1 cellular context compared by ENCODE assay signal in genomic region chr20:63738687-63739128, GRCh38.
TF ChIP-seq lines count a peak whose summit lies in the region.

No MANE protein-coding gene starts in this region.

TF ChIP-seq in HepG2, 621 proteins besides CTCF, POLR2A, EP300 and RAD21 (continued from another document and continues in another):
- TF ChIP-seq KAT7 (CRISPR knock-in tag; IDR thresholded peaks at IDR 0.05; ENCODE audit: borderline replicate concordance) (0 out of 2 replicates have a peak, but pooled peaks have one; percentile 3), ZFP82 (CRISPR knock-in tag; IDR thresholded peaks at IDR 0.05; ENCODE audit: borderline replicate concordance) (no peak), NFIC (IDR thresholded peaks at IDR 0.05; ENCODE audit: low read length) (no peak), PRPF4 (IDR thresholded peaks at IDR 0.05; ENCODE audit: low read depth, low read length, poor library complexity, severe bottlenecking) (no peak), ZNF414 (CRISPR knock-in tag; IDR thresholded peaks at IDR 0.05) (peak; percentile 60; the same call in 1 of the 2 replicates), ZNF775 (CRISPR knock-in tag; IDR thresholded peaks at IDR 0.05; ENCODE audit: borderline replicate concordance) (no peak), LRRFIP1 (CRISPR knock-in tag; conservative IDR thresholded peaks at IDR 0.05) (no peak), SNAI1 (CRISPR knock-in tag; IDR thresholded peaks at IDR 0.05; ENCODE audit: borderline replicate concordance) (peak; percentile 88; the same call in 1 of the 2 replicates), ZFP36L2 (CRISPR knock-in tag; IDR thresholded peaks at IDR 0.05) (no peak), NFE2L1 (CRISPR knock-in tag; IDR thresholded peaks at IDR 0.05; ENCODE audit: borderline replicate concordance) (0 out of 2 replicates have a peak, but pooled peaks have one; percentile 9), ISL2 (CRISPR knock-in tag; IDR thresholded peaks at IDR 0.05) (no peak), PHF8 (CRISPR knock-in tag; IDR thresholded peaks at IDR 0.05) (peak; percentile 7; the same call in 1 of the 2 replicates), ATF3 (CRISPR knock-in tag; IDR thresholded peaks at IDR 0.05) (0 out of 2 replicates have a peak, but pooled peaks have one; percentile 10), MZF1 (CRISPR knock-in tag; IDR thresholded peaks at IDR 0.05; ENCODE audit: borderline replicate concordance) (no peak), CHD4 (IDR thresholded peaks at IDR 0.05; ENCODE audit: borderline replicate concordance, low read length) (no peak), ZNF790 (CRISPR knock-in tag; IDR thresholded peaks at IDR 0.05; ENCODE audit: borderline replicate concordance) (peak; percentile 92; the same call in 1 of the 2 replicates), NR2F2 (IDR thresholded peaks at IDR 0.05; ENCODE audit: borderline replicate concordance, low read depth) (no peak), SMAD3 (CRISPR knock-in tag; IDR thresholded peaks at IDR 0.05) (no peak), CREBL2 (CRISPR knock-in tag; IDR thresholded peaks at IDR 0.05; ENCODE audit: borderline replicate concordance) (0 out of 2 replicates have a peak, but pooled peaks have one; percentile 11), HNF4G (IDR thresholded peaks at IDR 0.05; ENCODE audit: borderline replicate concordance, low read depth, low read length) (no peak), HNF4G (CRISPR knock-in tag; IDR thresholded peaks at IDR 0.05; ENCODE audit: borderline replicate concordance, low read depth) (no peak), ZNF607 (CRISPR knock-in tag; IDR thresholded peaks at IDR 0.05; ENCODE audit: borderline replicate concordance) (no peak; the same call in 1 of the 2 replicates), GLMP (CRISPR knock-in tag; IDR thresholded peaks at IDR 0.05; ENCODE audit: borderline replicate concordance) (no peak), RELA (CRISPR knock-in tag; IDR thresholded peaks at IDR 0.05) (no peak), CHCHD3 (CRISPR knock-in tag; IDR thresholded peaks at IDR 0.05) (no peak), WIZ (CRISPR knock-in tag; IDR thresholded peaks at IDR 0.05) (no peak), PRDM10 (CRISPR knock-in tag; IDR thresholded peaks at IDR 0.05; ENCODE audit: low read depth) (0 out of 2 replicates have a peak, but pooled peaks have one; percentile 17), ZFP37 (CRISPR knock-in tag; IDR thresholded peaks at IDR 0.05; ENCODE audit: borderline replicate concordance) (peak; percentile 40; the same call in 1 of the 2 replicates), ARID2 (CRISPR knock-in tag; IDR thresholded peaks at IDR 0.05; ENCODE audit: borderline replicate concordance) (no peak), ATF4 (CRISPR knock-in tag; IDR thresholded peaks at IDR 0.05) (no peak), SNAPC5 (CRISPR knock-in tag; IDR thresholded peaks at IDR 0.05; ENCODE audit: borderline replicate concordance) (0 out of 2 replicates have a peak, but pooled peaks have one; percentile 28), ZNF446 (CRISPR knock-in tag; IDR thresholded peaks at IDR 0.05) (peak; percentile 73; the same call in 1 of the 2 replicates), ZNF546 (CRISPR knock-in tag; conservative IDR thresholded peaks at IDR 0.05) (0 out of 2 replicates have a peak, but pooled peaks have one; percentile 5), NFIB (CRISPR knock-in tag; IDR thresholded peaks at IDR 0.05; ENCODE audit: borderline replicate concordance) (0 out of 2 replicates have a peak, but pooled peaks have one; percentile 86), CENPX (CRISPR knock-in tag; IDR thresholded peaks at IDR 0.05) (no peak), ZBTB44 (CRISPR knock-in tag; IDR thresholded peaks at IDR 0.05) (no peak), ZNF350 (CRISPR knock-in tag; IDR thresholded peaks at IDR 0.05; ENCODE audit: borderline replicate concordance, low read depth) (no peak; the same call in 1 of the 2 replicates), THAP11 (CRISPR knock-in tag; IDR thresholded peaks at IDR 0.05) (no peak), YY1 (IDR thresholded peaks at IDR 0.05; ENCODE audit: insufficient read depth, insufficient replicate concordance, low read depth, low read length) (no peak), EHMT2 (IDR thresholded peaks at IDR 0.05; ENCODE audit: borderline replicate concordance, low read depth, low read length) (no peak), FOXO4 (CRISPR knock-in tag; conservative IDR thresholded peaks at IDR 0.05) (0 out of 2 replicates have a peak, but pooled peaks have one; percentile 85), ZNF230 (CRISPR knock-in tag; IDR thresholded peaks at IDR 0.05) (no peak; the same call in 1 of the 2 replicates), ZFP91 (CRISPR knock-in tag; IDR thresholded peaks at IDR 0.05; ENCODE audit: borderline replicate concordance) (peak; percentile 54; the same call in 1 of the 2 replicates), ZIK1 (CRISPR knock-in tag; IDR thresholded peaks at IDR 0.05; ENCODE audit: borderline replicate concordance, low read depth) (no peak), ZNF792 (CRISPR knock-in tag; IDR thresholded peaks at IDR 0.05) (no peak), ZBTB38 (CRISPR knock-in tag; IDR thresholded peaks at IDR 0.05) (no peak), ATF6 (CRISPR knock-in tag; conservative IDR thresholded peaks at IDR 0.05) (peak; percentile 20; the same call in 1 of the 2 replicates), ZNF556 (CRISPR knock-in tag; IDR thresholded peaks at IDR 0.05; ENCODE audit: borderline replicate concordance) (no peak)
